10 cellular contexts compared by ENCODE assay signal in genomic region chr21:46307625-46308024, GRCh38. TPM values are rescaled to one million over a fixed set of nuclear protein-coding genes. Genes with fewer than 3 reads are reported as not detected.
DNase-seq lines count a peak whose midpoint lies in the region; ATAC-seq and TF ChIP-seq lines count a peak whose summit lies in the region.
"Had no signal": no experiment of that assay in that cellular context is flagged by ENCODE, and none has a peak within 500 bp of the region (broad histone marks: within the 10 kb centered on the region; RNA-seq: fewer than 3 reads in every experiment).

No MANE protein-coding gene starts in this region.

- H3K4me2 ChIP-seq in GM23248 (ENCODE audit: unreplicated experiment), result no peak overlapping the region

- in situ Hi-C loops in ACHN (cut with HindIII; ENCODE audit: low pct_ligation_motif_present, low pct_unique_long_range_greater_than_20kb, low sequenced_read_pairs), result no loop called here
- in situ Hi-C loops in GM23248 (cut with MboI), result no loop called here
- in situ Hi-C loops in GM13977 (cut with MboI; ENCODE audit: low pct_unique_long_range_greater_than_20kb, low sequenced_read_pairs, unreplicated experiment), result no loop called here

- H3K9me2 ChIP-seq in GM23248 (ENCODE audit: insufficient read depth), result no peaks in the 10 kb centered on the region

- H3K27me3 ChIP-seq in GM23248 (replicated peaks; ENCODE audit: insufficient read depth), result no peaks in the 10 kb centered on the region
- H3K27me3 ChIP-seq: transverse colon had no signal

- no peak overlapping the region for H3K27ac Mint-ChIP-seq in activated B cell treated with CpG ODN at 0.5 μM for 24 hours

- WGBS in GM23248 (ENCODE audit: low coverage in 1 of 2, low lambda C conversion rate in 2 of 2, missing lambda C conversion rate in 2 of 2), 2 experiments, result 26 to 39% methylated on average over 2 of the region's 2 CpGs

- CTCF ChIA-PET in activated B cell treated with CpG ODN at 0.5 μM for 24 hours (lab: Charles Lee), result no interaction called here

- no peaks in the 10 kb centered on the region for H3K27me3 Mint-ChIP-seq in activated B cell treated with CpG ODN at 0.5 μM for 24 hours

- ATAC-seq in activated B cell treated with CpG ODN at 0.5 μM for 24 hours (ENCODE audit: low read depth) (peak; percentile 10), GM21737 (IDR thresholded peaks at IDR 0.05; ENCODE audit: unreplicated experiment) (no peak)

- H3K4me3 Mint-ChIP-seq in activated B cell treated with CpG ODN at 0.5 μM for 24 hours, result no peak overlapping the region

- no peaks in the 10 kb centered on the region for H3K9me3 ChIP-seq in GM23248 (ENCODE audit: low read depth)
- H3K9me3 ChIP-seq: transverse colon had no signal

- TF ChIP-seq CTCF in activated B cell treated with CpG ODN at 0.5 μM for 24 hours (IDR thresholded peaks at IDR 0.05), result no peak
- TF ChIP-seq CTCF in GM13977 (IDR thresholded peaks at IDR 0.05; ENCODE audit: extremely low read depth, insufficient read depth, missing control alignments), result no peak

- H4K20me1 ChIP-seq in GM23248 (ENCODE audit: insufficient read depth), result no peaks in the 10 kb centered on the region

- no peak overlapping the region for H3K27ac ChIP-seq in GM23248
- H3K27ac ChIP-seq: transverse colon, WERI-Rb-1 had no signal

- intact Hi-C loops in activated B cell treated with CpG ODN at 0.5 μM for 24 hours (cut with micrococcal nuclease), result no loop called here

- 0 out of 2 replicates have a peak, but pooled peaks cover 3% of the 10 kb centered on the region for H3K4me1 ChIP-seq in GM23248 (ENCODE audit: insufficient read depth)
- H3K4me1 ChIP-seq: transverse colon had no signal

- H3K36me3 Mint-ChIP-seq in activated B cell treated with CpG ODN at 0.5 μM for 24 hours (ENCODE audit: low read depth), result peaks cover 6% of the 10 kb centered on the region

- POLR2A ChIA-PET in activated B cell treated with CpG ODN at 0.5 μM for 24 hours (lab: Charles Lee), result no interaction called here

- H3F3A ChIP-seq in GM23248 (ENCODE audit: insufficient read depth), result peaks cover 8% of the 10 kb centered on the region

- no peaks in the 10 kb centered on the region for H3K79me2 ChIP-seq in GM23248 (ENCODE audit: insufficient read depth)

- H3K36me3 ChIP-seq in GM23248 (ENCODE audit: low read depth), result no peaks in the 10 kb centered on the region
- H3K36me3 ChIP-seq: transverse colon had no signal

- peak; percentile 6 for DNase-seq in ACHN
- peak; percentile 62 for DNase-seq in GM23248
- DNase-seq in activated B cell treated with CpG ODN at 0.5 μM for 24 hours, result no peak
- peak; percentile 27 for DNase-seq in hepatic stellate cell (ENCODE audit: low spot score)
- DNase-seq in GM13977 (ENCODE audit: low spot score), result no peak
- no peak for DNase-seq in amygdala (lab: John Stamatoyannopoulos, UW)
- DNase-seq in NCI-H128 (lab: John Stamatoyannopoulos, UW; ENCODE audit: unreplicated experiment), result no peak
- DNase-seq: transverse colon, WERI-Rb-1 had no signal

- no peak overlapping the region for H3K9ac ChIP-seq in GM23248

- no peak overlapping the region for H2AFZ ChIP-seq in GM23248

- no peaks in the 10 kb centered on the region for H3K4me1 Mint-ChIP-seq in activated B cell treated with CpG ODN at 0.5 μM for 24 hours

- H3K4me3 ChIP-seq in GM23248, result no peak overlapping the region
- H3K4me3 ChIP-seq: transverse colon had no signal

- H3K9me3 Mint-ChIP-seq in activated B cell treated with CpG ODN at 0.5 μM for 24 hours, result no peaks in the 10 kb centered on the region

RNA-seq across cellular contexts. Expression of gene C21orf58, which starts 16.0 kb away (rescaled TPM):
- total RNA-seq in GM23248 (2014; rRNA removed; shearing (Covaris generic)), result 4.2 and 7.0 TPM in 2 replicates
- 3.2 and 3.7 TPM in 2 replicates for polyA plus RNA-seq in GM23248 (2016; fragmentation: Nextera tagmentation; extraction: Ambion mirVana)
- total RNA-seq in activated B cell treated with CpG ODN at 0.5 μM for 24 hours, result 4.7 TPM in 2 replicates

RNA-seq across cellular contexts. Expression of gene PCNT, which starts 16.3 kb away (rescaled TPM):
- 14.9 and 26.7 TPM in 2 replicates for total RNA-seq in GM23248 (2014; rRNA removed; shearing (Covaris generic))
- polyA plus RNA-seq in GM23248 (2016; fragmentation: Nextera tagmentation; extraction: Ambion mirVana), result 21.8 and 23.8 TPM in 2 replicates
- 39.7 and 40.9 TPM in 2 replicates for total RNA-seq in activated B cell treated with CpG ODN at 0.5 μM for 24 hours

RNA-seq across cellular contexts. Expression of gene YBEY, which starts 21.5 kb away (rescaled TPM):
- 16.4 and 21.2 TPM in 2 replicates for total RNA-seq in GM23248 (2014; rRNA removed; shearing (Covaris generic))
- polyA plus RNA-seq in GM23248 (2016; fragmentation: Nextera tagmentation; extraction: Ambion mirVana), result 17.5 and 19.1 TPM in 2 replicates
- 11.8 and 13.7 TPM in 2 replicates for total RNA-seq in activated B cell treated with CpG ODN at 0.5 μM for 24 hours

RNA-seq across cellular contexts. Expression of gene MCM3AP, which starts 22.2 kb away (rescaled TPM):
- 56.1 and 64.1 TPM in 2 replicates for total RNA-seq in GM23248 (2014; rRNA removed; shearing (Covaris generic))
- polyA plus RNA-seq in GM23248 (2016; fragmentation: Nextera tagmentation; extraction: Ambion mirVana), result 30.9 and 32.7 TPM in 2 replicates
- total RNA-seq in activated B cell treated with CpG ODN at 0.5 μM for 24 hours, result 136 and 147 TPM in 2 replicates

Comparison
In these comparisons a context has a peak if more than half of its experiments do, and no peak if none do; other contexts are left out.
1. DNase-seq: peak in ACHN (single experiment), GM23248 (single experiment) and hepatic stellate cell (single experiment); none in activated B cell treated with CpG ODN at 0.5 μM for 24 hours (single experiment), GM13977 (single experiment), amygdala (0 of 56) and NCI-H128 (single experiment).